Comparison of ENCODE assay signal across 21 cellular contexts in genomic region chr5:155530046-155530445, GRCh38.
DNase-seq lines count a peak whose midpoint lies in the region; ATAC-seq, FAIRE-seq and TF ChIP-seq lines count a peak whose summit lies in the region.
"Had no signal": no experiment of that assay in that cellular context is flagged by ENCODE, and none has a peak within 500 bp of the region (broad histone marks: within the 10 kb centered on the region; RNA-seq: fewer than 3 reads in every experiment).

No MANE protein-coding gene starts in this region.

- H3K36me3 ChIP-seq in keratinocyte (ENCODE audit: control insufficient read depth in 2 of 2, extremely low read depth in 1 of 2, insufficient read depth in 2 of 2, low read length in 2 of 2) = no peaks in the 10 kb centered on the region
- H3K36me3 ChIP-seq: upper lobe of right lung had no signal

- ATAC-seq in A549 = no peak
- ATAC-seq in stimulated activated naive CD8-positive, alpha-beta T cell treated with anti-CD3 and anti-CD28 coated beads, Interleukin-15, Interleukin-2, amounts not matched to agents 100 U/mL and 50 U/mL, for 24 hours = no peak
- no peak for ATAC-seq in GM18519 (IDR thresholded peaks at IDR 0.05; ENCODE audit: low FRiP score, unreplicated experiment)
- ATAC-seq in HG03139 (IDR thresholded peaks at IDR 0.05; ENCODE audit: unreplicated experiment) = no peak
- ATAC-seq: upper lobe of right lung had no signal

- no peaks in the 10 kb centered on the region for H3K9me1 ChIP-seq in keratinocyte (ENCODE audit: control insufficient read depth, extremely low read depth, insufficient read depth, low read length)

- H3K9me3 ChIP-seq in A549 (no peaks in the 10 kb centered on the region), keratinocyte (ENCODE audit: control insufficient read depth, low read depth, low read length) (no peaks in the 10 kb centered on the region)
- H3K9me3 ChIP-seq: upper lobe of right lung had no signal

- TF ChIP-seq POLR2A in A549 (IDR thresholded peaks at IDR 0.05; ENCODE audit: low read length) = no peak

- TF ChIP-seq RAD21 in A549 (conservative IDR thresholded peaks at IDR 0.05 in 1 of 2, IDR thresholded peaks at IDR 0.05 in 1 of 2) = no peak

- TF ChIP-seq EP300 in A549 (IDR thresholded peaks at IDR 0.05) = no peak

- no peaks in the 10 kb centered on the region for H3K27me3 ChIP-seq in keratinocyte (ENCODE audit: control insufficient read depth, extremely low read depth, insufficient read depth, low read length)
- H3K27me3 ChIP-seq: upper lobe of right lung had no signal

- H3K79me2 ChIP-seq in keratinocyte (ENCODE audit: control insufficient read depth, insufficient read depth, low read length) = no peaks in the 10 kb centered on the region

- FAIRE-seq in A549 (lab: Jason Lieb, UNC) = no peak
- FAIRE-seq in keratinocyte (lab: Jason Lieb, UNC) = peak; percentile 29
- FAIRE-seq: colon, GM12892 had no signal

- H4K20me1 ChIP-seq in keratinocyte (ENCODE audit: control insufficient read depth, extremely low read depth, insufficient read depth, low read length) = no peaks in the 10 kb centered on the region

- TF ChIP-seq CTCF in A549 (IDR thresholded peaks at IDR 0.05) = no peak
- TF ChIP-seq CTCF in keratinocyte (optimal IDR thresholded peaks at IDR 0.05 in 1 of 3, IDR thresholded peaks at IDR 0.05 in 1 of 3, conservative IDR thresholded peaks at IDR 0.05 in 1 of 3; ENCODE audit: extremely low read depth in 1 of 3, insufficient read depth in 2 of 3, low read length in 3 of 3) = no peak

- H3K4me3 ChIP-seq in A549 = no peak overlapping the region
- no peak overlapping the region for H3K4me3 ChIP-seq in keratinocyte (ENCODE audit: control insufficient read depth in 2 of 3, extremely low read depth in 1 of 3, insufficient read depth in 2 of 3, low read depth in 1 of 3, low read length in 3 of 3)
- H3K4me3 ChIP-seq: upper lobe of right lung had no signal

- no peak overlapping the region for H3K9ac ChIP-seq in keratinocyte (ENCODE audit: control insufficient read depth, extremely low read depth, insufficient read depth, low read length)

- dilution Hi-C loops in keratinocyte (cut with MboI; ENCODE audit: extremely low pct_ligation_motif_present, low sequenced_read_pairs) = no loop called here

- H3K4me1 ChIP-seq in A549 = 0 out of 3 replicates have a peak, but pooled peaks cover 3% of the 10 kb centered on the region
- peaks cover 46% of the 10 kb centered on the region for H3K4me1 ChIP-seq in keratinocyte (ENCODE audit: control insufficient read depth, extremely low read depth, insufficient read depth, low read length)
- H3K4me1 ChIP-seq: upper lobe of right lung had no signal

- H3K4me2 ChIP-seq in A549 = no peak overlapping the region
- H3K4me2 ChIP-seq in keratinocyte (ENCODE audit: control insufficient read depth, extremely low read depth, insufficient read depth, low read depth, low read length) = peak overlapping the region; percentile 36

- CTCF ChIA-PET in A549 (lab: Yijun Ruan, JAX) = interaction anchor here (2.4 kb wide), 1 partner anchor 10 kb away, joined by 7 read pairs; no protein-coding TSS in a partner anchor

- DNase-seq in A549 (ENCODE audit: low read depth in 1 of 2, low spot score in 1 of 2) = no peak
- peak; percentile 93 for DNase-seq in NCI-H69 (lab: John Stamatoyannopoulos, UW)
- peak; percentile 9 for DNase-seq in astrocyte of the hippocampus (ENCODE audit: low read depth, low spot score)
- peak; percentile 48 for DNase-seq in keratinocyte (ENCODE audit: low read depth, low spot score)
- no peak for DNase-seq in stimulated activated naive CD8-positive, alpha-beta T cell treated with anti-CD3 and anti-CD28 coated beads, Interleukin-15, Interleukin-2, amounts not matched to agents 100 U/mL and 50 U/mL, for 24 hours
- DNase-seq in NCI-H526 (lab: John Stamatoyannopoulos, UW) = no peak
- DNase-seq: ACHN; activated naive CD8-positive, alpha-beta T cell treated with anti-CD3 and anti-CD28 coated beads for 36 hours; CD4-positive, CD25-positive, alpha-beta regulatory T cell; DND-41; hippocampal formation; Karpas-422; NCI-H1092 treated with DMSO at 0.1 percent for 48 hours; NCI-H2029 treated with DMSO at 0.1 percent for 48 hours; NCI-H345; stimulated activated CD4-positive, alpha-beta T cell treated with anti-CD3 and anti-CD28 coated beads, Interleukin-12 subunit alpha, Interleukin-12 subunit beta, amount 100 ng/mL, for 4 hours; upper lobe of right lung had no signal

- no peak overlapping the region for H2AFZ ChIP-seq in keratinocyte (ENCODE audit: control insufficient read depth, low read length)

- POLR2A ChIA-PET in A549 (lab: Yijun Ruan, JAX) = no interaction called here

- H3K27ac ChIP-seq in A549 (no peak overlapping the region), keratinocyte (ENCODE audit: control insufficient read depth, insufficient read depth, low read length) (peak overlapping the region; percentile 80)
- H3K27ac ChIP-seq: upper lobe of right lung had no signal

TF ChIP-seq in A549, 52 proteins besides CTCF, POLR2A, EP300 and RAD21:
- TF ChIP-seq ZC3H11A (IDR thresholded peaks at IDR 0.05) = no peak
- TF ChIP-seq HOXB13 (CRISPR knock-in tag; IDR thresholded peaks at IDR 0.05; ENCODE audit: low read depth) = no peak
- no peak for TF ChIP-seq FOSB (CRISPR knock-in tag; IDR thresholded peaks at IDR 0.05)
- no peak for TF ChIP-seq FOSL2 (IDR thresholded peaks at IDR 0.05)
- TF ChIP-seq FOSL2 (CRISPR knock-in tag; IDR thresholded peaks at IDR 0.05) = peak; percentile 25; the same call in 1 of the 2 replicates

Comparison
In these comparisons a context has a peak if more than half of its experiments do, and no peak if none do; other contexts are left out.
1. DNase-seq: peak in NCI-H69 (single experiment), astrocyte of the hippocampus (single experiment) and keratinocyte (single experiment); none in A549 (0 of 2), stimulated activated naive CD8-positive, alpha-beta T cell treated with anti-CD3 and anti-CD28 coated beads, Interleukin-15, Interleukin-2, amounts not matched to agents 100 U/mL and 50 U/mL, for 24 hours (single experiment) and NCI-H526 (0 of 2).